ENCODE assay signal across 10 cellular contexts in the genomic region with DNA sequence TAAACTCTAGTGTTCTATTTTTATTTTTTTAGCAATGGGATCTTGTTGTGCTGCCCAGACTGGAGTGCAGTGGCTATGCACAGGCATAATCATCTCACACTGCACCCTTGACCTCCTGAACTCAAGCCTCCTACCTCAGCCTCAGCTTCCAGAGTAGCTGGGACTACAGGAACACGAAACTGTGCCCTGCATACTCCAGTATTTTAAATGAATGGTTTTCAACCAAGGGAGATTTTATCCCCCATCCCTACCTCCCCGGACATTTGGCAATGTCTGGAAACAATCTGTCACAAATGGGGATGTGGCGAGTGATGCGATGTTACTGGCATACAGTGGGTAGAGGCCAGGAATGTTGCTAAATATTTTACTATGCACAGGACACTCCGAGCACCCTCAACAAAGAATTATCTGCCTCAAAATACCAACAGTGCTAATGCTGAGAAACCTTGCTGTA. TPM values are rescaled to one million over a fixed set of nuclear protein-coding genes. Genes with fewer than 3 reads are reported as not detected.
DNase-seq lines count a peak whose midpoint lies in the region; ATAC-seq and TF ChIP-seq lines count a peak whose summit lies in the region.
"Had no signal": no experiment of that assay in that cellular context is flagged by ENCODE, and none has a peak within 500 bp of the region (broad histone marks: within the 10 kb centered on the region; RNA-seq: fewer than 3 reads in every experiment).

No MANE protein-coding gene starts in this region.

- POLR2A ChIA-PET in CD8-positive, alpha-beta T cell (lab: Charles Lee), result interaction anchor here (1.0 kb wide), 1 partner anchor 10 kb away, joined by 3 read pairs; no protein-coding TSS in a partner anchor

- no peak overlapping the region for H3K4me3 Mint-ChIP-seq in CD8-positive, alpha-beta T cell
- no peak overlapping the region for H3K4me3 Mint-ChIP-seq in stimulated activated naive CD8-positive, alpha-beta T cell treated with anti-CD3 and anti-CD28 coated beads, Interleukin-15, amount 100 ng/mL, for 72 hours

- peaks cover 32% of the 10 kb centered on the region for H3K4me1 ChIP-seq in CD8-positive, alpha-beta T cell (ENCODE audit: insufficient read depth, low read length)
- H3K4me1 ChIP-seq in osteoblast (ENCODE audit: insufficient read depth, low read length), result peaks cover 27% of the 10 kb centered on the region

- no peak overlapping the region for H3K27ac ChIP-seq in CD8-positive, alpha-beta T cell (ENCODE audit: low read depth, low read length)
- H3K27ac ChIP-seq in KOPT-K1 (ENCODE audit: low read depth, low read length, poor library complexity, severe bottlenecking) (peak overlapping the region; percentile 95), dorsolateral prefrontal cortex (peak overlapping the region in 14 of 59 donors; percentile 23 to 100 (median 96)), osteoblast (ENCODE audit: low read depth, low read length) (peak overlapping the region; percentile 99)

- no peak for ATAC-seq in CD8-positive, alpha-beta T cell
- no peak for ATAC-seq in stimulated activated naive CD8-positive, alpha-beta T cell treated with anti-CD3 and anti-CD28 coated beads, Interleukin-15, amount 100 ng/mL, for 72 hours
- ATAC-seq in HG03565 (IDR thresholded peaks at IDR 0.05; ENCODE audit: unreplicated experiment), result no peak
- ATAC-seq in HG02870 (IDR thresholded peaks at IDR 0.05; ENCODE audit: unreplicated experiment), result no peak

- no peaks in the 10 kb centered on the region for H3K9me3 ChIP-seq in CD8-positive, alpha-beta T cell (ENCODE audit: low read length)
- no peaks in the 10 kb centered on the region for H3K9me3 ChIP-seq in KOPT-K1 (ENCODE audit: insufficient read depth, low read length, poor library complexity, severe bottlenecking)
- no peaks in the 10 kb centered on the region for H3K9me3 ChIP-seq in osteoblast (ENCODE audit: low read depth, low read length)
- H3K9me3 ChIP-seq: adrenal gland had no signal

- H4K20me1 ChIP-seq in osteoblast (ENCODE audit: insufficient read depth, low read length), result peaks cover 22% of the 10 kb centered on the region

- peaks cover 17% of the 10 kb centered on the region for H3K4me1 Mint-ChIP-seq in CD8-positive, alpha-beta T cell (ENCODE audit: low read depth)
- H3K4me1 Mint-ChIP-seq in stimulated activated naive CD8-positive, alpha-beta T cell treated with anti-CD3 and anti-CD28 coated beads, Interleukin-15, amount 100 ng/mL, for 72 hours, result peaks cover 68% of the 10 kb centered on the region

- H3K27me3 ChIP-seq in CD8-positive, alpha-beta T cell (ENCODE audit: insufficient read depth, low read length), result no peaks in the 10 kb centered on the region
- H3K27me3 ChIP-seq in dorsolateral prefrontal cortex (no peaks in the 10 kb centered on the region), osteoblast (ENCODE audit: insufficient read depth, low read length) (no peaks in the 10 kb centered on the region)
- H3K27me3 ChIP-seq: adrenal gland had no signal

- H3K36me3 Mint-ChIP-seq in CD8-positive, alpha-beta T cell, result peaks cover 16% of the 10 kb centered on the region

- intact Hi-C loops in CD8-positive, alpha-beta T cell (cut with DNase I, micrococcal nuclease), result no loop called here
- intact Hi-C loops in dorsolateral prefrontal cortex (cut with DNase I), result loop anchor here in 1 of 2 donors (5.0 kb wide), 1 partner anchor 61 kb away; no protein-coding TSS in a partner anchor

- H3K4me3 ChIP-seq in CD8-positive, alpha-beta T cell (ENCODE audit: low read depth, low read length), result peak overlapping the region; percentile 12
- H3K4me3 ChIP-seq in dorsolateral prefrontal cortex (peak overlapping the region in 37 of 59 donors; percentile 10 to 98 (median 85)), osteoblast (ENCODE audit: insufficient read depth, low read length) (peak overlapping the region; percentile 97)

- H3K4me2 ChIP-seq in osteoblast (ENCODE audit: insufficient read depth, low read length), result peak overlapping the region; percentile 99

- H3K9me3 Mint-ChIP-seq in CD8-positive, alpha-beta T cell, result no peaks in the 10 kb centered on the region
- no peaks in the 10 kb centered on the region for H3K9me3 Mint-ChIP-seq in stimulated activated naive CD8-positive, alpha-beta T cell treated with anti-CD3 and anti-CD28 coated beads, Interleukin-15, amount 100 ng/mL, for 72 hours

- peaks cover 88% of the 10 kb centered on the region for H3K79me2 ChIP-seq in osteoblast (ENCODE audit: insufficient read depth, low read length)

- TF ChIP-seq CTCF in CD8-positive, alpha-beta T cell (IDR thresholded peaks at IDR 0.05), result no peak
- TF ChIP-seq CTCF in dorsolateral prefrontal cortex (IDR thresholded peaks at IDR 0.05 in 54 of 56, conservative IDR thresholded peaks at IDR 0.05 in 2 of 56; ENCODE audit: low read depth in 1 of 56, partially characterized antibody in 56 of 56), result no peak
- no peak for TF ChIP-seq CTCF in osteoblast (IDR thresholded peaks at IDR 0.05; ENCODE audit: extremely low read depth, low read depth, low read length)

- no peak overlapping the region for H3K27ac Mint-ChIP-seq in CD8-positive, alpha-beta T cell
- peak overlapping the region in 1 of 2 donors; percentile 71 for H3K27ac Mint-ChIP-seq in stimulated activated naive CD8-positive, alpha-beta T cell treated with anti-CD3 and anti-CD28 coated beads, Interleukin-15, amount 100 ng/mL, for 72 hours

- CTCF ChIA-PET in CD8-positive, alpha-beta T cell (lab: Charles Lee), result interaction anchor here (1.2 kb wide), 1 partner anchor 46 kb away, joined by 3 read pairs; no protein-coding TSS in a partner anchor

- H3K36me3 ChIP-seq in CD8-positive, alpha-beta T cell (ENCODE audit: insufficient read depth, low read length), result peaks cover 13% of the 10 kb centered on the region
- peaks cover 78% of the 10 kb centered on the region for H3K36me3 ChIP-seq in KOPT-K1 (ENCODE audit: insufficient read depth, low read length)
- H3K36me3 ChIP-seq in osteoblast (ENCODE audit: insufficient read depth, low read length), result peaks cover 28% of the 10 kb centered on the region

- H2AFZ ChIP-seq in osteoblast (ENCODE audit: low read length), result no peak overlapping the region

- no peak for DNase-seq in CD8-positive, alpha-beta T cell
- DNase-seq in dorsolateral prefrontal cortex (no peak), osteoblast (ENCODE audit: insufficient read length, low spot score, missing footprints) (peak; percentile 83), HUDEP-2 (lab: John Stamatoyannopoulos, UW; ENCODE audit: unreplicated experiment in 76 of 76) (no peak)
- no peak for DNase-seq in stimulated activated naive CD8-positive, alpha-beta T cell treated with anti-CD3 and anti-CD28 coated beads, Interleukin-15, amount 100 ng/mL, for 72 hours

- no peaks in the 10 kb centered on the region for H3K27me3 Mint-ChIP-seq in CD8-positive, alpha-beta T cell (ENCODE audit: low read depth)
- H3K27me3 Mint-ChIP-seq in stimulated activated naive CD8-positive, alpha-beta T cell treated with anti-CD3 and anti-CD28 coated beads, Interleukin-15, amount 100 ng/mL, for 72 hours, result no peaks in the 10 kb centered on the region

RNA-seq across cellular contexts. Expression of gene CBX5, which starts 2.1 kb away (rescaled TPM):
- 10 to 100 TPM; 26.1 to 26.7 TPM for total RNA-seq in CD8-positive, alpha-beta T cell
- total RNA-seq in dorsolateral prefrontal cortex (100 to 1,000 TPM in 115 of 120 experiments, 10 to 100 TPM in 5; 82.3 to 164 (median 125) TPM), osteoblast (37.1 and 37.6 TPM in 2 replicates)

RNA-seq across cellular contexts. Expression of gene HNRNPA1, which starts 2.7 kb away (rescaled TPM):
- total RNA-seq in CD8-positive, alpha-beta T cell, result 1,000 to 10,000 TPM; 1,967 to 1,977 TPM
- total RNA-seq in dorsolateral prefrontal cortex (100 to 1,000 TPM; 289 to 594 (median 437) TPM), osteoblast (217 and 232 TPM in 2 replicates)

RNA-seq across cellular contexts. Expression of gene NFE2, which starts 23.0 kb away (rescaled TPM):
- total RNA-seq in CD8-positive, alpha-beta T cell, result not detected
- total RNA-seq in dorsolateral prefrontal cortex (1 to 10 TPM in 27 of 120 experiments, under 1 TPM in 67, not detected in 26; 0.27 to 3.7 (median 0.67) TPM), osteoblast (1.4 and 2.7 TPM in 2 replicates)
- total RNA-seq: pulmonary artery endothelial cell had no signal

RNA-seq across cellular contexts. Expression of gene COPZ1, which starts 47.1 kb away (rescaled TPM):
- 10 to 100 TPM; 24.1 to 25.2 TPM for total RNA-seq in CD8-positive, alpha-beta T cell
- total RNA-seq in dorsolateral prefrontal cortex (100 to 1,000 TPM in 3 of 120 experiments, 10 to 100 TPM in 117; 56.8 to 104 (median 78.9) TPM), osteoblast (96.9 and 104 TPM in 2 replicates)

Comparison
In these comparisons a context has a peak if more than half of its experiments do, and no peak if none do; other contexts are left out.
1. H3K4me3 ChIP-seq: peak in every context shown above with its lines; median percentile 97 in osteoblast; 85 in dorsolateral prefrontal cortex; 12 in CD8-positive, alpha-beta T cell.